7 cellular contexts compared by ENCODE assay signal in the genomic region with DNA sequence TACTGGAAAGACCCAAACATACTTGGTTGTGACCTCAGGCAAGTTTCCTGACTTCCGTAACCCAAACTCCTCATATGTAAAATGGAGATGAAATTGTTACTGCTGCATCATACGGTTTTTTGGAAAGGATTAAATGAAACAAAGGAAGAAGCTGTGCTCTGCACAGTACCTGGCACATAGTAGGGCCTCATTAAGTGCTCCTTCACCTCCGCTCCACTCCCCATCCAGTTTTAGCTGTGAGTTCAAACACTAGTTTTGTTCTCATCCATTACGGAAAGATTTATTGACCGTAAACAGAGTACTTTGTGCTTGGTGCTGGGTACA. TPM values are rescaled to one million over a fixed set of nuclear protein-coding genes. Genes with fewer than 3 reads are reported as not detected.
A peak's percentile ranks its signal among the peaks of the same experiment; 100 is the strongest.
DNase-seq lines count a peak whose midpoint lies in the region; ATAC-seq and TF ChIP-seq lines count a peak whose summit lies in the region.

No MANE protein-coding gene starts in this region.

- intact Hi-C loops in psoas muscle (cut with DNase I) = loop anchor here in 1 of 2 donors (5.0 kb wide), 1 partner anchor 107 kb away; no protein-coding TSS in a partner anchor

- H3K36me3 ChIP-seq in RWPE2 (ENCODE audit: low read depth) = peaks cover 37% of the 10 kb centered on the region
- peaks cover 0 to 14% of the 10 kb centered on the region in 2 donors for H3K36me3 ChIP-seq in psoas muscle (ENCODE audit: insufficient read depth in 1 of 2, low read depth in 1 of 2)

- H3K4me1 ChIP-seq in RWPE2 (ENCODE audit: insufficient read depth, poor library complexity, severe bottlenecking) (peaks cover 33% of the 10 kb centered on the region), psoas muscle (peaks cover 31% of the 10 kb centered on the region)

- H3K4me3 ChIP-seq in RWPE2 (ENCODE audit: severe bottlenecking) (peak overlapping the region; percentile 74), fibroblast of mammary gland (ENCODE audit: control insufficient read depth, low read depth, low read length) (peak overlapping the region; percentile 73), psoas muscle (peak overlapping the region; percentile 89)

- no peak for TF ChIP-seq CTCF in RWPE2 (IDR thresholded peaks at IDR 0.05; ENCODE audit: poor library complexity, severe bottlenecking)
- TF ChIP-seq CTCF in fibroblast of mammary gland (conservative IDR thresholded peaks at IDR 0.05; ENCODE audit: control insufficient read depth, insufficient read depth, low read depth, low read length) = no peak
- no peak for TF ChIP-seq CTCF in psoas muscle (IDR thresholded peaks at IDR 0.05)

- H3K9me3 ChIP-seq in RWPE2 (ENCODE audit: severe bottlenecking) (no peaks in the 10 kb centered on the region), psoas muscle (no peaks in the 10 kb centered on the region)

- no peaks in the 10 kb centered on the region for H3K27me3 ChIP-seq in RWPE2 (ENCODE audit: insufficient read depth, poor library complexity, severe bottlenecking)
- H3K27me3 ChIP-seq in psoas muscle (ENCODE audit: insufficient read depth in 3 of 3, low read length in 2 of 3) = no peaks in the 10 kb centered on the region

- ATAC-seq in GM21786 (IDR thresholded peaks at IDR 0.05; ENCODE audit: unreplicated experiment) = peak; percentile 6
- no peak for ATAC-seq in RWPE2 (ENCODE audit: low read depth)
- peak in 2 of 4 donors; percentile 2 to 3 for ATAC-seq in psoas muscle

- H3K27ac ChIP-seq in RWPE2 (ENCODE audit: poor library complexity, severe bottlenecking) (peak overlapping the region; percentile 72), psoas muscle (peak overlapping the region; percentile 94)

- WGBS in psoas muscle, 3 donors = 7 to 17% (median 9%) methylated on average over 5 of the region's 5 CpGs

- no peak for DNase-seq in RWPE2 (ENCODE audit: low spot score)
- DNase-seq in fibroblast of mammary gland (ENCODE audit: low read depth) = no peak
- no peak for DNase-seq in psoas muscle
- no peak for DNase-seq in NCI-H345 (lab: John Stamatoyannopoulos, UW)
- DNase-seq in AG08396 (ENCODE audit: low spot score) = no peak
- no peak for DNase-seq in GF-D8 (lab: John Stamatoyannopoulos, UW)

RNA-seq across cellular contexts. Expression of a gene that starts 0.4 kb away (rescaled TPM):
- 10 to 100 TPM; 20.0 to 25.9 (median 22.7) TPM for total RNA-seq in psoas muscle
- polyA plus RNA-seq in psoas muscle = 10 to 100 TPM in 1 of 3 donors, 1 to 10 TPM in 2; 5.2 to 12.5 (median 6.6) TPM
